In the genomic region with DNA sequence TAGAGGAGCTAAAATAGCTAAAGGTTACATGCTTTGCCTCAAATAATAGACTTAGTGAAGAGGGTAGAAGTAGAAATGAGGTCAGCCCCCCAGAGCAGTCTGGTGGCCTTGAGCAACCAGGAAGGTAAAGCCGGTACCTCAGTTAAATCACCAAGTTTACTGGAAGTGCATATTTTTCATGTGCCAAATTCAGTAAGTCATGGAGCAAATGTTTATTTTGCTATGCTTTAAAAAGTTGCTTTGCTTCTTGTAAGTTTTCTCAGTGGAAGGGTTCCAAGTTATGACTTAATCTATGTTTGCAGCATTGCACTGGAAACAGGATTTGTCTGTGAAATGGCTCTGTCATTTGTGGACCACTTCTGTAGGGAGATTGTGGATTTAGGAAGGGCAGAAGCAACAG, we compare ENCODE assay signal across 11 cellular contexts.
DNase-seq lines count a peak whose midpoint lies in the region; ATAC-seq and TF ChIP-seq lines count a peak whose summit lies in the region.
"Had no signal": no experiment of that assay in that cellular context is flagged by ENCODE, and none has a peak within 500 bp of the region (broad histone marks: within the 10 kb centered on the region; RNA-seq: fewer than 3 reads in every experiment).

No MANE protein-coding gene starts in this region.

- H3K79me2 ChIP-seq in GM23248 (ENCODE audit: insufficient read depth): no peaks in the 10 kb centered on the region

- H3K9me3 ChIP-seq in GM23248 (ENCODE audit: low read depth): no peaks in the 10 kb centered on the region
- no peaks in the 10 kb centered on the region for H3K9me3 ChIP-seq in stomach smooth muscle (ENCODE audit: control insufficient read depth in 2 of 2, low read length in 2 of 2)

- no peak overlapping the region for H3K4me3 Mint-ChIP-seq in T-cell
- no peak overlapping the region for H3K4me3 Mint-ChIP-seq in stimulated activated memory B cell treated with anti-CD40 and anti-IgM and Interleukin-4, amounts not matched to agents 10 μg/mL and 1 μg/mL and 100 μg/mL, for 72 hours

- POLR2A ChIA-PET in T-cell (lab: Charles Lee): no interaction called here

- no peaks in the 10 kb centered on the region for H3K36me3 Mint-ChIP-seq in T-cell
- no peaks in the 10 kb centered on the region for H3K36me3 Mint-ChIP-seq in stimulated activated memory B cell treated with anti-CD40 and anti-IgM and Interleukin-4, amounts not matched to agents 10 μg/mL and 1 μg/mL and 100 μg/mL, for 72 hours

- 0 to 4% methylated on average over 1 of the region's 1 CpG for WGBS in GM23248 (ENCODE audit: low coverage in 1 of 2, low lambda C conversion rate in 2 of 2, missing lambda C conversion rate in 2 of 2), 2 experiments

- H3K4me3 ChIP-seq in GM23248 (0 out of 2 replicates have a peak overlapping the region, but pooled peaks have one; percentile 14), brain microvascular endothelial cell (ENCODE audit: low read depth, low read length) (no peak overlapping the region), stomach smooth muscle (ENCODE audit: low read length in 2 of 2) (no peak overlapping the region)

- no peaks in the 10 kb centered on the region for H3K27me3 ChIP-seq in GM23248 (replicated peaks; ENCODE audit: insufficient read depth)
- H3K27me3 ChIP-seq in brain microvascular endothelial cell (replicated peaks): no peaks in the 10 kb centered on the region
- no peaks in the 10 kb centered on the region for H3K27me3 ChIP-seq in stomach smooth muscle (ENCODE audit: control insufficient read depth in 1 of 2, insufficient read depth in 2 of 2, low read length in 2 of 2)

- H3K27ac ChIP-seq in GM23248 (peak overlapping the region; percentile 59), brain microvascular endothelial cell (no peak overlapping the region), stomach smooth muscle (ENCODE audit: low read length) (peak overlapping the region; percentile 62)
- H3K27ac ChIP-seq: KMS-11 had no signal

- H3K4me2 ChIP-seq in GM23248 (ENCODE audit: unreplicated experiment): peak overlapping the region; percentile 59
- H3K4me2 ChIP-seq: KMS-11 had no signal

- no peaks in the 10 kb centered on the region for H3K9me3 Mint-ChIP-seq in T-cell
- no peaks in the 10 kb centered on the region for H3K9me3 Mint-ChIP-seq in stimulated activated memory B cell treated with anti-CD40 and anti-IgM and Interleukin-4, amounts not matched to agents 10 μg/mL and 1 μg/mL and 100 μg/mL, for 72 hours
- H3K9me3 Mint-ChIP-seq: activated T-helper 2 cell treated with anti-CD3 and anti-CD28 coated beads, Interferon-gamma antibody, Interleukin-2, Interleukin-4, amounts not matched to agents 10 μg/mL and 5 μg/mL and 100 μg/mL, durations not matched to agents 14 hours and 24 hours and 36 hours had no signal

- H3K36me3 ChIP-seq in GM23248 (ENCODE audit: low read depth) (no peaks in the 10 kb centered on the region), brain microvascular endothelial cell (replicated peaks) (no peaks in the 10 kb centered on the region), stomach smooth muscle (ENCODE audit: control insufficient read depth in 2 of 2, insufficient read depth in 2 of 2, low read length in 2 of 2) (no peaks in the 10 kb centered on the region)

- peaks cover 22% of the 10 kb centered on the region for H3F3A ChIP-seq in GM23248 (ENCODE audit: insufficient read depth)

- in situ Hi-C loops in GM23248 (cut with MboI) (no loop called here), brain microvascular endothelial cell (cut with HindIII; ENCODE audit: low pct_ligation_motif_present, low sequenced_read_pairs) (no loop called here)

- H3K9ac ChIP-seq in GM23248 (peak overlapping the region; percentile 24; the same call in 1 of the 2 replicates), stomach smooth muscle (ENCODE audit: low read length in 2 of 2) (no peak overlapping the region)
- H3K9ac ChIP-seq: KMS-11 had no signal

- DNase-seq in GM23248 (peak; percentile 89), brain microvascular endothelial cell (peak; percentile 33), iris pigment epithelial cell (ENCODE audit: low read depth) (peak; percentile 96), T-cell (no peak), GOT3 (lab: John Stamatoyannopoulos, UW) (no peak)
- DNase-seq: DMS 273 treated with DMSO at 0.1 percent for 48 hours had no signal

- H3K27ac Mint-ChIP-seq in T-cell: no peak overlapping the region
- no peak overlapping the region for H3K27ac Mint-ChIP-seq in stimulated activated memory B cell treated with anti-CD40 and anti-IgM and Interleukin-4, amounts not matched to agents 10 μg/mL and 1 μg/mL and 100 μg/mL, for 72 hours
- H3K27ac Mint-ChIP-seq: activated T-helper 2 cell treated with anti-CD3 and anti-CD28 coated beads, Interferon-gamma antibody, Interleukin-2, Interleukin-4, amounts not matched to agents 10 μg/mL and 5 μg/mL and 100 μg/mL, durations not matched to agents 14 hours and 24 hours and 36 hours had no signal

- H3K27me3 Mint-ChIP-seq in T-cell: peaks cover 2 to 3% of the 10 kb centered on the region in 2 donors
- peaks cover 4% of the 10 kb centered on the region for H3K27me3 Mint-ChIP-seq in stimulated activated memory B cell treated with anti-CD40 and anti-IgM and Interleukin-4, amounts not matched to agents 10 μg/mL and 1 μg/mL and 100 μg/mL, for 72 hours

- no peak overlapping the region for H2AFZ ChIP-seq in GM23248

- CTCF ChIA-PET in T-cell (lab: Charles Lee): no interaction called here

- ATAC-seq in T-cell (replicated peaks in 1 of 4): no peak
- no peak for ATAC-seq in stimulated activated memory B cell treated with anti-CD40 and anti-IgM and Interleukin-4, amounts not matched to agents 10 μg/mL and 1 μg/mL and 100 μg/mL, for 72 hours
- no peak for ATAC-seq in GM21447 (IDR thresholded peaks at IDR 0.05; ENCODE audit: unreplicated experiment)

- H3K4me1 Mint-ChIP-seq in T-cell: no peaks in the 10 kb centered on the region
- H3K4me1 Mint-ChIP-seq in stimulated activated memory B cell treated with anti-CD40 and anti-IgM and Interleukin-4, amounts not matched to agents 10 μg/mL and 1 μg/mL and 100 μg/mL, for 72 hours: no peaks in the 10 kb centered on the region

- H4K20me1 ChIP-seq in GM23248 (ENCODE audit: insufficient read depth): no peaks in the 10 kb centered on the region

- H3K9me2 ChIP-seq in GM23248 (ENCODE audit: insufficient read depth): no peaks in the 10 kb centered on the region

- H3K4me1 ChIP-seq in GM23248 (ENCODE audit: insufficient read depth) (peaks cover 48% of the 10 kb centered on the region), stomach smooth muscle (ENCODE audit: control insufficient read depth, insufficient read depth, low read length) (peaks cover 37% of the 10 kb centered on the region)

- no peak for TF ChIP-seq CTCF in brain microvascular endothelial cell (IDR thresholded peaks at IDR 0.05; ENCODE audit: low read depth, low read length, missing control alignments)

Comparison
In these comparisons a context has a peak if more than half of its experiments do, and no peak if none do; other contexts are left out.
1. DNase-seq: peak in GM23248 (single experiment), brain microvascular endothelial cell (single experiment) and iris pigment epithelial cell (single experiment); none in T-cell (0 of 34) and GOT3 (single experiment).